7 cellular contexts compared by ENCODE assay signal in the genomic region with DNA sequence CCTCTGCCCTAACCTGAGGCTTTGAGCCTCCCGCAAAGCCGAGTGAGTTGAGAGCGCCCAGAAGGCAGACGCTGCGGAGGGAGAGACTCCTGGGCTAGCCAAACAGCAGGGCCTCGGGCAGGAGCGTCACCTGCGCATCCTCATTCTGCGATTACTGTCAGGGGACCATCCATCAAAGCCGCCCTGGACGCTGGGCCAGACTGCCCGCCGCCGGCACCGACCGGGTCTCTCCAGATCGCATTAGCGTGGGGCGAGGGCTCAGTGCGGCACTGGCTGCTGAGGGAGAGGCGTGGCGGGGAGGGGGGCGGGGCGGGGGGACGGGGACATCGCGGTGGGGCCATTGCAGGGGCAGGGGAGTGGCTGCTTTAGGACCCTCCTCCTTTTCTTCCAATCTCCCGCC.
DNase-seq lines count a peak whose midpoint lies in the region; ATAC-seq and TF ChIP-seq lines count a peak whose summit lies in the region.
"Not testable (repeated sequence)": the region's sequence is repeated elsewhere in the genome, so short reads cannot be mapped to it uniquely, and the experiment has no call there.

No MANE protein-coding gene starts in this region.

- not testable (repeated sequence) for H3K9ac ChIP-seq in HUES64 (ENCODE audit: low read depth, low read length); mesendoderm (ENCODE audit: low read length)

- H3K79me2 ChIP-seq in GM23338 (replicated peaks; ENCODE audit: insufficient read depth); mesendoderm (ENCODE audit: control insufficient read depth, insufficient read depth, low read length): not testable (repeated sequence)

- H4K8ac ChIP-seq in mesendoderm (ENCODE audit: low read depth, low read length): not testable (repeated sequence)

- H3K4me1 Mint-ChIP-seq in GM23338: not testable (repeated sequence)

- not testable (repeated sequence) for H3K27ac ChIP-seq in GM23338 (ENCODE audit: low read depth); HUES64 (ENCODE audit: low read depth, low read length); right cardiac atrium (ENCODE audit: low read length); mesendoderm (ENCODE audit: low read depth, low read length)

- not testable (repeated sequence) for H3K18ac ChIP-seq in mesendoderm (ENCODE audit: low read length)

- ATAC-seq in GM23338, right cardiac atrium: not testable (repeated sequence)

- not testable (repeated sequence) for H3F3A ChIP-seq in GM23338 (replicated peaks; ENCODE audit: low read depth)

- H2AK5ac ChIP-seq in mesendoderm (ENCODE audit: low read length): not testable (repeated sequence)

- not testable (repeated sequence) for H2AFZ ChIP-seq in GM23338

- H2BK15ac ChIP-seq in mesendoderm (replicated peaks; ENCODE audit: low read depth): not testable (repeated sequence)

- H3K56ac ChIP-seq in mesendoderm (ENCODE audit: low read length): not testable (repeated sequence)

- not testable (repeated sequence) for H3K4ac ChIP-seq in mesendoderm (ENCODE audit: low read depth, low read length)

- DNase-seq in GM23338 (ENCODE audit: low spot score) (peak; percentile 53), ecto neural progenitor cell (ENCODE audit: low spot score) (peak; percentile 70), right cardiac atrium (peak in 2 of 3 donors; percentile 27 to 51), iPS-NIHi7 (ENCODE audit: extremely low spot score) (peak; percentile 8), mesendoderm (peak; percentile 7), retina (peak; percentile 65)

- not testable (repeated sequence) for H3K36me3 Mint-ChIP-seq in GM23338 (ENCODE audit: low read depth)

- H3K27me3 ChIP-seq in GM23338 (ENCODE audit: insufficient read depth); HUES64 (ENCODE audit: insufficient read depth, low read length); right cardiac atrium (ENCODE audit: control insufficient read depth, insufficient read depth); mesendoderm (ENCODE audit: insufficient read depth, low read length, poor library complexity): not testable (repeated sequence)

- H3K4me3 ChIP-seq in GM23338 (0 out of 2 replicates have a peak overlapping the region, but pooled peaks have one; percentile 23), HUES64 (ENCODE audit: low read length) (peak overlapping the region; percentile 40)
- H3K4me3 ChIP-seq in right cardiac atrium (ENCODE audit: low read length); mesendoderm (ENCODE audit: low read length): not testable (repeated sequence)

- not testable (repeated sequence) for H3K36me3 ChIP-seq in GM23338 (ENCODE audit: insufficient read depth); HUES64 (ENCODE audit: insufficient read depth, low read length); mesendoderm (ENCODE audit: control insufficient read depth, insufficient read depth, low read length)

- H3K9me2 ChIP-seq in GM23338 (ENCODE audit: insufficient read depth): not testable (repeated sequence)

- whole genome bisulfite sequencing in HUES64: 19% methylated on average over 12 of the region's 28 CpGs
- 12% methylated on average over 17 of the region's 28 CpGs for WGBS in right cardiac atrium
- no CpG with 5 or more reads among the region's 28 CpGs for whole genome bisulfite sequencing in mesendoderm (ENCODE audit: extremely low coverage, insufficient coverage, low lambda C conversion rate)

- intact Hi-C loops in right cardiac atrium (cut with DNase I): not testable (repeated sequence)

- H4K5ac ChIP-seq in mesendoderm (ENCODE audit: low read length): not testable (repeated sequence)

- H3K27ac Mint-ChIP-seq in GM23338: not testable (repeated sequence)

- not testable (repeated sequence) for H3K79me1 ChIP-seq in mesendoderm (ENCODE audit: low read length)

- not testable (repeated sequence) for H2BK120ac ChIP-seq in mesendoderm (ENCODE audit: low read depth, low read length)

- H3K4me2 ChIP-seq in GM23338; mesendoderm (ENCODE audit: low read length): not testable (repeated sequence)

- not testable (repeated sequence) for TF ChIP-seq CTCF in GM23338 (conservative IDR thresholded peaks at IDR 0.05; ENCODE audit: low read depth in 2 of 2)

- not testable (repeated sequence) for H3K4me1 ChIP-seq in GM23338 (ENCODE audit: insufficient read depth); HUES64 (ENCODE audit: insufficient read depth, low read length); right cardiac atrium (ENCODE audit: control insufficient read depth, insufficient read depth, low read length); mesendoderm (ENCODE audit: control insufficient read depth, low read depth, low read length)

- not testable (repeated sequence) for H2BK5ac ChIP-seq in mesendoderm (ENCODE audit: low read length)

- H3K27me3 Mint-ChIP-seq in GM23338 (ENCODE audit: insufficient read depth, low read depth, poor library complexity): not testable (repeated sequence)

- H3K23ac ChIP-seq in mesendoderm (ENCODE audit: low read length): not testable (repeated sequence)

- not testable (repeated sequence) for H3K9me3 Mint-ChIP-seq in GM23338

- H4K20me1 ChIP-seq in GM23338 (replicated peaks; ENCODE audit: insufficient read depth): not testable (repeated sequence)

- H3K4me3 Mint-ChIP-seq in GM23338: peak overlapping the region; percentile 57; the same call in 2 of the 3 replicates

- H3K9me3 ChIP-seq in HUES64 (ENCODE audit: insufficient read depth, low read depth, low read length); right cardiac atrium (ENCODE audit: control insufficient read depth, low read length): not testable (repeated sequence)

Comparison
In these comparisons a context has a peak if more than half of its experiments do, and no peak if none do; other contexts are left out.
1. DNase-seq: peak in every context shown above with its lines; median percentile 70 in ecto neural progenitor cell; 65 in retina; 53 in GM23338; 39 in right cardiac atrium; 8 in iPS-NIHi7; 7 in mesendoderm.